ENCODE assay signal across 22 cellular contexts in the genomic region with DNA sequence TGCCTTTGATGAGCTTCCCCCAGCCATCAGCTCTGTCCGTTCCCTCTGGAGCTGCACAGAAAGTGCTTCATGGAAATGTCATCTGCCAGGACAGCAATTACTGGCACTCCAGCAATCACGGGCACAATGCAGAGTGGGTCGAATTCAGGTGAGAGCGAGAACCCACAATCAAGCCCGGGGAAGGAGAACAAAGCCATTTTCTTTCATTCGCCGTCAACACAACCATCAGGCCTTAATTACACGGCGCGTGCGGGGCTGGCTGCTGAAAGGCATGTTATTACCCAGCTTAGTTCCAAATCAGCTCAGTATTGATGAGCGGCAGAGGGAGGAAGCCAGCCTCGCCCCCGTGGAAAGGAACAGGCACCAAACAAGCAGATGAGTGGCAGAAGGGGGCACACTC.
DNase-seq lines count a peak whose midpoint lies in the region; ATAC-seq and TF ChIP-seq lines count a peak whose summit lies in the region.
"Had no signal": no experiment of that assay in that cellular context is flagged by ENCODE, and none has a peak within 500 bp of the region (broad histone marks: within the 10 kb centered on the region; RNA-seq: fewer than 3 reads in every experiment).

No MANE protein-coding gene starts in this region.

- TF ChIP-seq CTCF in OCI-LY7 (conservative IDR thresholded peaks at IDR 0.05; ENCODE audit: low read length): no peak
- TF ChIP-seq CTCF in osteoblast (IDR thresholded peaks at IDR 0.05; ENCODE audit: extremely low read depth, low read depth, low read length): no peak

- no peaks in the 10 kb centered on the region for H3K27me3 ChIP-seq in osteoblast (ENCODE audit: insufficient read depth, low read length)
- H3K27me3 ChIP-seq: ascending aorta, esophagus squamous epithelium, gastroesophageal sphincter had no signal

- H3K4me1 ChIP-seq in OCI-LY7 (ENCODE audit: insufficient read depth, low read length, poor library complexity, severe bottlenecking): no peaks in the 10 kb centered on the region
- H3K4me1 ChIP-seq in osteoblast (ENCODE audit: insufficient read depth, low read length): no peaks in the 10 kb centered on the region
- H3K4me1 ChIP-seq: ascending aorta, esophagus squamous epithelium, gastroesophageal sphincter, lower lobe of right lung, prostate gland had no signal

- H3K36me3 Mint-ChIP-seq in activated naive CD8-positive, alpha-beta T cell treated with anti-CD3 and anti-CD28 coated beads, Interleukin-2, amount 50 U/mL, for 24 hours (ENCODE audit: low read depth): no peaks in the 10 kb centered on the region
- H3K36me3 Mint-ChIP-seq: CD14-positive monocyte; stimulated activated naive B cell treated with anti-CD40 and anti-IgM and Interleukin-4, amounts not matched to agents 10 μg/mL and 1 μg/mL and 100 μg/mL, for 72 hours had no signal

- CTCF ChIA-PET in OCI-LY7 (lab: Charles Lee; ENCODE audit: unreplicated experiment): no interaction called here

- POLR2A ChIA-PET in OCI-LY7 (lab: Charles Lee): interaction anchor here (0.6 kb wide), 1 partner anchor 95 kb away, joined by 3 read pairs; no protein-coding TSS in a partner anchor

- H3K9me2 ChIP-seq in OCI-LY7 (ENCODE audit: insufficient read depth, low read length): no peaks in the 10 kb centered on the region

- intact Hi-C loops in head of caudate nucleus (cut with DNase I) (no loop called here), OCI-LY7 (cut with micrococcal nuclease; ENCODE audit: unreplicated experiment) (no loop called here)

- H3K27ac ChIP-seq in OCI-LY7 (ENCODE audit: low read depth, low read length, poor library complexity, severe bottlenecking): no peak overlapping the region
- H3K27ac ChIP-seq in osteoblast (ENCODE audit: low read depth, low read length): no peak overlapping the region
- H3K27ac ChIP-seq: ascending aorta, esophagus squamous epithelium, gastroesophageal sphincter, lower lobe of right lung, prostate gland, skin epidermis, thoracic aorta, VCaP had no signal

- no peak overlapping the region for H3K4me3 Mint-ChIP-seq in activated naive CD8-positive, alpha-beta T cell treated with anti-CD3 and anti-CD28 coated beads, Interleukin-2, amount 50 U/mL, for 24 hours
- H3K4me3 Mint-ChIP-seq: CD14-positive monocyte; stimulated activated naive B cell treated with anti-CD40 and anti-IgM and Interleukin-4, amounts not matched to agents 10 μg/mL and 1 μg/mL and 100 μg/mL, for 72 hours had no signal

- no peaks in the 10 kb centered on the region for H3K9me3 ChIP-seq in OCI-LY7 (ENCODE audit: low read length)
- no peaks in the 10 kb centered on the region for H3K9me3 ChIP-seq in osteoblast (ENCODE audit: low read depth, low read length)
- H3K9me3 ChIP-seq: ascending aorta, esophagus squamous epithelium, gastroesophageal sphincter, lower lobe of right lung, prostate gland, thoracic aorta had no signal

- H3K4me3 ChIP-seq in OCI-LY7 (ENCODE audit: low read depth, low read length, poor library complexity, severe bottlenecking) (no peak overlapping the region), osteoblast (ENCODE audit: insufficient read depth, low read length) (no peak overlapping the region)
- H3K4me3 ChIP-seq: ascending aorta, esophagus squamous epithelium, gastroesophageal sphincter, lower lobe of right lung, prostate gland, skin epidermis, thoracic aorta had no signal

- ATAC-seq in activated naive CD8-positive, alpha-beta T cell treated with anti-CD3 and anti-CD28 coated beads, Interleukin-2, amount 50 U/mL, for 24 hours: no peak
- ATAC-seq in HG03460 (IDR thresholded peaks at IDR 0.05; ENCODE audit: unreplicated experiment): no peak
- ATAC-seq: activated naive CD4-positive, alpha-beta T cell treated with anti-CD3 and anti-CD28 coated beads, Interleukin-2, amount 50 U/mL, for 72 hours; gastroesophageal sphincter; lower lobe of right lung; stimulated activated naive B cell treated with anti-CD40 and anti-IgM and Interleukin-4, amounts not matched to agents 10 μg/mL and 1 μg/mL and 100 μg/mL, for 72 hours had no signal

- no TSS peak for BruUV-seq in OCI-LY7 (replicated peaks; lab: Mats Ljungman, UMichigan)

- H3K9me3 Mint-ChIP-seq in activated naive CD8-positive, alpha-beta T cell treated with anti-CD3 and anti-CD28 coated beads, Interleukin-2, amount 50 U/mL, for 24 hours: no peaks in the 10 kb centered on the region
- H3K9me3 Mint-ChIP-seq: activated naive CD4-positive, alpha-beta T cell treated with anti-CD3 and anti-CD28 coated beads, Interleukin-2, amount 50 U/mL, for 72 hours; stimulated activated naive B cell treated with anti-CD40 and anti-IgM and Interleukin-4, amounts not matched to agents 10 μg/mL and 1 μg/mL and 100 μg/mL, for 72 hours had no signal

- DNase-seq in NCI-H1092 treated with DMSO at 0.1 percent for 48 hours (lab: John Stamatoyannopoulos, UW) (peak; percentile 94), NCI-H187 treated with DMSO at 0.1 percent for 48 hours (lab: John Stamatoyannopoulos, UW) (peak; percentile 70), NCI-H748 (lab: John Stamatoyannopoulos, UW; ENCODE audit: unreplicated experiment) (peak; percentile 96), head of caudate nucleus (peak in 27 of 42 donors; percentile 26 to 73 (median 47)), OCI-LY7 (ENCODE audit: low spot score) (no peak), osteoblast (ENCODE audit: insufficient read length, low spot score, missing footprints) (no peak)
- DNase-seq in activated naive CD8-positive, alpha-beta T cell treated with anti-CD3 and anti-CD28 coated beads, Interleukin-2, amount 50 U/mL, for 24 hours: no peak
- DNase-seq: activated CD4-positive, alpha-beta T cell treated with anti-CD3 and anti-CD28 coated beads, Interleukin-2, amount 50 U/mL, for 1 hour; effector CD8-positive, alpha-beta T cell; esophagus squamous epithelium; lower lobe of right lung; NCI-H446 treated with DMSO at 0.1 percent for 48 hours; stimulated activated naive B cell treated with anti-CD40 and anti-IgM and Interleukin-4, amounts not matched to agents 10 μg/mL and 1 μg/mL and 100 μg/mL, for 72 hours had no signal

- H3K4me2 ChIP-seq in OCI-LY7 (ENCODE audit: low read length) (no peak overlapping the region), osteoblast (ENCODE audit: insufficient read depth, low read length) (no peak overlapping the region)

- H3K4me1 Mint-ChIP-seq in activated naive CD8-positive, alpha-beta T cell treated with anti-CD3 and anti-CD28 coated beads, Interleukin-2, amount 50 U/mL, for 24 hours: no peaks in the 10 kb centered on the region
- H3K4me1 Mint-ChIP-seq: CD14-positive monocyte; stimulated activated naive B cell treated with anti-CD40 and anti-IgM and Interleukin-4, amounts not matched to agents 10 μg/mL and 1 μg/mL and 100 μg/mL, for 72 hours had no signal

- H2AFZ ChIP-seq in OCI-LY7 (ENCODE audit: low read length) (no peak overlapping the region), osteoblast (ENCODE audit: low read length) (no peak overlapping the region)

- H4K20me1 ChIP-seq in OCI-LY7 (ENCODE audit: insufficient read depth, low read length) (no peaks in the 10 kb centered on the region), osteoblast (ENCODE audit: insufficient read depth, low read length) (no peaks in the 10 kb centered on the region)

- no peaks in the 10 kb centered on the region for H3K27me3 Mint-ChIP-seq in activated naive CD8-positive, alpha-beta T cell treated with anti-CD3 and anti-CD28 coated beads, Interleukin-2, amount 50 U/mL, for 24 hours

- H3K79me2 ChIP-seq in OCI-LY7 (ENCODE audit: insufficient read depth, low read depth, low read length): no peaks in the 10 kb centered on the region
- no peaks in the 10 kb centered on the region for H3K79me2 ChIP-seq in osteoblast (ENCODE audit: insufficient read depth, low read length)

- H3K36me3 ChIP-seq in OCI-LY7 (ENCODE audit: insufficient read depth, low read length): no peaks in the 10 kb centered on the region
- H3K36me3 ChIP-seq in osteoblast (ENCODE audit: insufficient read depth, low read length): no peaks in the 10 kb centered on the region
- H3K36me3 ChIP-seq: ascending aorta, esophagus squamous epithelium, gastroesophageal sphincter, lower lobe of right lung, prostate gland, thoracic aorta had no signal

- no peak overlapping the region for H3K27ac Mint-ChIP-seq in activated naive CD8-positive, alpha-beta T cell treated with anti-CD3 and anti-CD28 coated beads, Interleukin-2, amount 50 U/mL, for 24 hours
- H3K27ac Mint-ChIP-seq: CD14-positive monocyte; stimulated activated naive B cell treated with anti-CD40 and anti-IgM and Interleukin-4, amounts not matched to agents 10 μg/mL and 1 μg/mL and 100 μg/mL, for 72 hours had no signal

Comparison
In these comparisons a context has a peak if more than half of its experiments do, and no peak if none do; other contexts are left out.
1. DNase-seq: peak in NCI-H1092 treated with DMSO at 0.1 percent for 48 hours (single experiment), NCI-H187 treated with DMSO at 0.1 percent for 48 hours (single experiment), NCI-H748 (single experiment) and head of caudate nucleus (27 of 42); none in activated naive CD8-positive, alpha-beta T cell treated with anti-CD3 and anti-CD28 coated beads, Interleukin-2, amount 50 U/mL, for 24 hours (single experiment), OCI-LY7 (single experiment) and osteoblast (single experiment).